Comparison of ENCODE assay signal across 8 cellular contexts in genomic region chr1:212457740-212458338, GRCh38. TPM values are rescaled to one million over a fixed set of nuclear protein-coding genes. Genes with fewer than 3 reads are reported as not detected.
A peak's percentile ranks its signal among the peaks of the same experiment; 100 is the strongest.
DNase-seq lines count a peak whose midpoint lies in the region; ATAC-seq and TF ChIP-seq lines count a peak whose summit lies in the region.

No MANE protein-coding gene starts in this region.

- H3K27ac Mint-ChIP-seq in osteocyte (ENCODE audit: unreplicated experiment): no peak overlapping the region

- H3K27me3 ChIP-seq in heart right ventricle: no peaks in the 10 kb centered on the region
- no peaks in the 10 kb centered on the region for H3K27me3 ChIP-seq in right cardiac atrium (ENCODE audit: control insufficient read depth, insufficient read depth)

- H3K4me3 ChIP-seq in heart right ventricle (no peak overlapping the region), right cardiac atrium (ENCODE audit: low read length) (no peak overlapping the region), epithelial cell of esophagus (ENCODE audit: low read length) (no peak overlapping the region)

- H3K4me1 ChIP-seq in heart right ventricle: peaks cover 14 to 30% (median 21%) of the 10 kb centered on the region in 9 donors
- peaks cover 3% of the 10 kb centered on the region for H3K4me1 ChIP-seq in right cardiac atrium (ENCODE audit: control insufficient read depth, insufficient read depth, low read length)

- DNase-seq in heart right ventricle (peak in 1 of 2 donors; percentile 42), right cardiac atrium (no peak), NCI-H460 (ENCODE audit: extremely low read depth, low read depth) (peak; percentile 25), epithelial cell of esophagus (ENCODE audit: low read depth) (peak; percentile 62), osteocyte (ENCODE audit: extremely low spot score, unreplicated experiment) (no peak), posterior vena cava (ENCODE audit: low spot score) (no peak), putamen (ENCODE audit: low spot score) (no peak)
- DNase-seq in activated CD4-positive, alpha-beta T cell treated with anti-CD3 and anti-CD28 coated beads, Interleukin-2, amount 50 U/mL, for 24 hours (ENCODE audit: low read depth in 1 of 2, low spot score in 1 of 2): peak; percentile 20 to 62

- H3K9me3 Mint-ChIP-seq in osteocyte (ENCODE audit: unreplicated experiment): peaks cover 7% of the 10 kb centered on the region

- H3K4me3 Mint-ChIP-seq in osteocyte (ENCODE audit: unreplicated experiment): no peak overlapping the region

- 58 to 60% methylated on average over 8 of the region's 8 CpGs for WGBS in heart right ventricle, 2 donors
- 55% methylated on average over 8 of the region's 8 CpGs for WGBS in right cardiac atrium

- no peaks in the 10 kb centered on the region for H3K36me3 Mint-ChIP-seq in osteocyte (ENCODE audit: unreplicated experiment)

- H3K9me3 ChIP-seq in heart right ventricle (peaks cover 0 to 7% (median 0%) of the 10 kb centered on the region in 11 donors), right cardiac atrium (ENCODE audit: control insufficient read depth, low read length) (no peaks in the 10 kb centered on the region)

- peaks cover 8% of the 10 kb centered on the region for H3K4me1 Mint-ChIP-seq in osteocyte (ENCODE audit: unreplicated experiment)

- TF ChIP-seq CTCF in heart right ventricle (IDR thresholded peaks at IDR 0.05): peak in 8 of 9 donors; percentile 37 to 69 (median 54)
- TF ChIP-seq CTCF in epithelial cell of esophagus (IDR thresholded peaks at IDR 0.05; ENCODE audit: insufficient read depth, low read depth, low read length, missing control alignments): peak; percentile 54
- peak; percentile 50 for TF ChIP-seq CTCF in osteocyte (IDR thresholded peaks at IDR 0.05)

- intact Hi-C loops in heart right ventricle (cut with DNase I) (loop anchor here (2.0 to 10.0 kb wide), 18 partner anchors 83 to 783 kb away; partner anchors contain the start of genes PPP2R5A (in 2 of the 10), DTL (in 1 of the 10), INTS7 (in 1 of the 10) and NEK2 (in 1 of the 10)), right cardiac atrium (cut with DNase I) (loop anchor here (2.0 to 10.0 kb wide), 6 partner anchors 83 to 763 kb away; no protein-coding TSS in a partner anchor), posterior vena cava (cut with DNase I) (loop anchor here (5.0 kb wide), 2 partner anchors 381 to 386 kb away; no protein-coding TSS in a partner anchor)

- no peaks in the 10 kb centered on the region for H3K27me3 Mint-ChIP-seq in osteocyte (ENCODE audit: unreplicated experiment)

- H3K36me3 ChIP-seq in heart right ventricle: no peaks in the 10 kb centered on the region

- ATAC-seq in heart right ventricle (no peak), right cardiac atrium (no peak)

- no peak overlapping the region for H3K27ac ChIP-seq in heart right ventricle
- H3K27ac ChIP-seq in right cardiac atrium (ENCODE audit: low read length): no peak overlapping the region

RNA-seq across cellular contexts. Expression of gene NENF, which starts 25.1 kb away (rescaled TPM):
- total RNA-seq in heart right ventricle: 100 to 1,000 TPM in 6 of 10 donors, 10 to 100 TPM in 4; 91.8 to 163 (median 112) TPM
- 100 to 1,000 TPM; 117 to 241 TPM for polyA plus RNA-seq in heart right ventricle
- total RNA-seq in right cardiac atrium: 100 to 1,000 TPM in 3 of 4 donors, 10 to 100 TPM in 1; 99.4 to 117 (median 104) TPM
- polyA plus RNA-seq in right cardiac atrium: 121 TPM
- total RNA-seq in NCI-H460 (2014; rRNA removed; shearing (Covaris generic)): 101 and 137 TPM in 2 replicates
- 41.7 and 203 TPM in 2 replicates for polyA plus RNA-seq in NCI-H460 (2014; cell fraction: nucleus; rRNA removed)
- 55.9 and 57.8 TPM in 2 replicates for total RNA-seq in osteocyte
- total RNA-seq in posterior vena cava: 100 to 1,000 TPM in 1 of 2 donors, 10 to 100 TPM in 1; 95.2 to 100 TPM

RNA-seq across cellular contexts. Expression of gene PACC1, which starts 43.2 kb away (rescaled TPM):
- total RNA-seq in heart right ventricle: 1 to 10 TPM; 1.9 to 4.6 (median 2.4) TPM
- polyA plus RNA-seq in heart right ventricle: 1 to 10 TPM; 1.8 to 5.1 TPM
- 1 to 10 TPM; 3.2 to 4.9 (median 4.3) TPM for total RNA-seq in right cardiac atrium
- 2.3 TPM for polyA plus RNA-seq in right cardiac atrium
- 30.8 and 36.5 TPM in 2 replicates for total RNA-seq in NCI-H460 (2014; rRNA removed; shearing (Covaris generic))
- polyA plus RNA-seq in NCI-H460 (2014; cell fraction: nucleus; rRNA removed): 38.2 and 39.7 TPM in 2 replicates
- 9.9 and 11.4 TPM in 2 replicates for total RNA-seq in osteocyte
- total RNA-seq in posterior vena cava: 1 to 10 TPM; 5.2 to 6.7 TPM

Comparison
In these comparisons a context has a peak if more than half of its experiments do, and no peak if none do; other contexts are left out.
1. DNase-seq: peak in NCI-H460 (single experiment), activated CD4-positive, alpha-beta T cell treated with anti-CD3 and anti-CD28 coated beads, Interleukin-2, amount 50 U/mL, for 24 hours (2 of 2) and epithelial cell of esophagus (single experiment); none in right cardiac atrium (0 of 3), osteocyte (single experiment), posterior vena cava (single experiment) and putamen (single experiment).
2. Peak in every context shown above with its lines, with median percentiles within 50 percentile points of each other: CTCF ChIP-seq.